11 cellular contexts compared by ENCODE assay signal in genomic region chr2:204026294-204026693, GRCh38.
A peak's percentile ranks its signal among the peaks of the same experiment; 100 is the strongest.
DNase-seq lines count a peak whose midpoint lies in the region; ATAC-seq and TF ChIP-seq lines count a peak whose summit lies in the region.
"Had no signal": no experiment of that assay in that cellular context is flagged by ENCODE, and none has a peak within 500 bp of the region (broad histone marks: within the 10 kb centered on the region; RNA-seq: fewer than 3 reads in every experiment).

No MANE protein-coding gene starts in this region.

- peak; percentile 59 for TF ChIP-seq CTCF in GM12873 (IDR thresholded peaks at IDR 0.05; ENCODE audit: insufficient read depth, low read depth, low read length, missing control alignments)
- peak; percentile 45 for TF ChIP-seq CTCF in glutamatergic neuron (IDR thresholded peaks at IDR 0.05; ENCODE audit: partially characterized antibody, unreplicated experiment)

- no peaks in the 10 kb centered on the region for H3K4me1 Mint-ChIP-seq in glutamatergic neuron (ENCODE audit: low read depth, unreplicated experiment)

- H3K36me3 Mint-ChIP-seq in glutamatergic neuron (ENCODE audit: unreplicated experiment) = no peaks in the 10 kb centered on the region

- no peak overlapping the region for H3K27ac Mint-ChIP-seq in glutamatergic neuron (ENCODE audit: unreplicated experiment)

- ATAC-seq in HG02884 (IDR thresholded peaks at IDR 0.05; ENCODE audit: unreplicated experiment) = no peak
- no peak for ATAC-seq in GM18502 (IDR thresholded peaks at IDR 0.05; ENCODE audit: poor library complexity, unreplicated experiment)
- ATAC-seq: left lung had no signal

- DNase-seq in DMS 273 (lab: John Stamatoyannopoulos, UW; ENCODE audit: unreplicated experiment) (peak; percentile 10), DMS 273 treated with DMSO at 0.1 percent for 48 hours (lab: John Stamatoyannopoulos, UW) (no peak), SW480 (ENCODE audit: low spot score) (peak; percentile 13), glutamatergic neuron (no peak), NCI-H1105 (lab: John Stamatoyannopoulos, UW) (no peak)
- DNase-seq: left lung, NCI-H446 treated with DMSO at 0.1 percent for 48 hours, SW 1271 had no signal

- H3K4me3 Mint-ChIP-seq in glutamatergic neuron (ENCODE audit: unreplicated experiment) = no peak overlapping the region

- H3K9me3 Mint-ChIP-seq in glutamatergic neuron (ENCODE audit: unreplicated experiment) = no peaks in the 10 kb centered on the region

- no peaks in the 10 kb centered on the region for H3K27me3 Mint-ChIP-seq in glutamatergic neuron (ENCODE audit: unreplicated experiment)

Comparison
In these comparisons a context has a peak if more than half of its experiments do, and no peak if none do; other contexts are left out.
1. DNase-seq: peak in DMS 273 (single experiment) and SW480 (single experiment); none in DMS 273 treated with DMSO at 0.1 percent for 48 hours (single experiment), glutamatergic neuron (single experiment) and NCI-H1105 (single experiment).